In the genomic region with DNA sequence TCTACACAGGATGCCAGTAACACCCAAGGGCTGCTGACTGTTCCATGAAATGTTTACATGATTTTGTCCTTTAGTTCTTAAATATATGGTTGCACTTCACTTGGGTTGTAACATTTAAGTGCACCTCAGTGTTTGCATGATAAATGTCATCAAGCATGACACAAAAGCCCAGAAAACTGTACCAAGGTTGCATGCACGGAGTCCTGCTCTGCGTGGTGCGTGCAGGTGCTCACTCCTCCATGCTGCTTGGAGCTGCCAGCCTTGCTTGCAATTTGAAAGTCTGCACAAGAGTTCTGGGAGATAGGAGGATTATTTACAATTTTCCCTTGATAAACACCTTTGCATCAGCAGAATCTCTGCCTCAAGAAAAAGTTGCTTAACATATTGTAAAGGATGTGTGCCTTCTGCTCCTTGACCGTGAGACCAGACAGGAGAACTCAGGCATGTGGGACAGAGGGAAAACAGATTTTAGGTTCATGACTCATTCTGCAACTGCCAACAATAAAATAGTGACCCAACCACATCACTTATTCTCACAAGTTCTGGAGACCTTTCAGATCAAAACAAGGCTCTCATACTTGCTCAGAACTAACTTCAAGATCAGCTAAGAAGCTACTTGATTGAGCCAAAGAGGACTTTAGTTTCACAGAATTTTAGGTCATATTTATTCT, we compare ENCODE assay signal across 9 cellular contexts. TPM values are rescaled to one million over a fixed set of nuclear protein-coding genes. Genes with fewer than 3 reads are reported as not detected.
DNase-seq lines count a peak whose midpoint lies in the region; ATAC-seq and TF ChIP-seq lines count a peak whose summit lies in the region.
"Had no signal": no experiment of that assay in that cellular context is flagged by ENCODE, and none has a peak within 500 bp of the region (broad histone marks: within the 10 kb centered on the region; RNA-seq: fewer than 3 reads in every experiment).

No MANE protein-coding gene starts in this region.

- no peaks in the 10 kb centered on the region for H3K4me1 Mint-ChIP-seq in CD4-positive, alpha-beta T cell (ENCODE audit: low read depth)

- H3K27me3 ChIP-seq in ascending aorta, result no peaks in the 10 kb centered on the region
- no peaks in the 10 kb centered on the region for H3K27me3 ChIP-seq in skeletal muscle satellite cell (ENCODE audit: control insufficient read depth, insufficient read depth, low read length)
- H3K27me3 ChIP-seq in CD4-positive, alpha-beta T cell (ENCODE audit: control insufficient read depth, insufficient read depth, low read length), result no peaks in the 10 kb centered on the region

- H3K9me3 ChIP-seq in ascending aorta, result no peaks in the 10 kb centered on the region
- H3K9me3 ChIP-seq in skeletal muscle satellite cell (replicated peaks; ENCODE audit: low read length), result no peaks in the 10 kb centered on the region
- no peaks in the 10 kb centered on the region for H3K9me3 ChIP-seq in CD4-positive, alpha-beta T cell (ENCODE audit: control insufficient read depth, low read length)

- H3K9me3 Mint-ChIP-seq in CD4-positive, alpha-beta T cell, result no peaks in the 10 kb centered on the region

- H3K36me3 ChIP-seq in ascending aorta, result no peaks in the 10 kb centered on the region
- H3K36me3 ChIP-seq in skeletal muscle satellite cell (ENCODE audit: insufficient read depth, low read length), result no peaks in the 10 kb centered on the region

- CTCF ChIA-PET in CD4-positive, alpha-beta T cell (lab: Charles Lee), result no interaction called here

- no peaks in the 10 kb centered on the region for H3K27me3 Mint-ChIP-seq in CD4-positive, alpha-beta T cell

- peaks cover 0 to 11% of the 10 kb centered on the region in 2 donors for H3K4me1 ChIP-seq in ascending aorta
- H3K4me1 ChIP-seq in skeletal muscle satellite cell (ENCODE audit: control insufficient read depth, insufficient read depth, low read length), result peaks cover 15% of the 10 kb centered on the region

- H3K4me3 ChIP-seq in ascending aorta, result no peak overlapping the region
- no peak overlapping the region for H3K4me3 ChIP-seq in skeletal muscle satellite cell (ENCODE audit: low read length)

- peak; percentile 71 for ATAC-seq in GM18868 (IDR thresholded peaks at IDR 0.05; ENCODE audit: unreplicated experiment)
- ATAC-seq in HG03442 (IDR thresholded peaks at IDR 0.05; ENCODE audit: unreplicated experiment), result peak; percentile 74
- no peak for ATAC-seq in HG03520 (IDR thresholded peaks at IDR 0.05; ENCODE audit: unreplicated experiment)
- ATAC-seq in CD4-positive, alpha-beta T cell (ENCODE audit: poor library complexity), result no peak

- peaks cover 53% of the 10 kb centered on the region for H3K36me3 Mint-ChIP-seq in CD4-positive, alpha-beta T cell (ENCODE audit: low read depth)

- DNase-seq in ascending aorta (ENCODE audit: low spot score in 2 of 2), result no peak
- no peak for DNase-seq in putamen (ENCODE audit: low spot score)
- no peak for DNase-seq in RPMI8226
- DNase-seq in CD4-positive, alpha-beta T cell, result no peak
- DNase-seq: hippocampal formation had no signal

- peak overlapping the region; percentile 41 for H3K4me2 ChIP-seq in skeletal muscle satellite cell (ENCODE audit: low read length)

- intact Hi-C loops in ascending aorta (cut with DNase I), result no loop called here
- intact Hi-C loops in CD4-positive, alpha-beta T cell (cut with DNase I, micrococcal nuclease), result loop anchor here in 1 of 2 experiments (10.0 kb wide), 1 partner anchor 131 kb away; the partner anchor contains the start of gene PHLDB2

- H3K27ac ChIP-seq in ascending aorta, result peak overlapping the region; percentile 39 to 57
- H3K27ac ChIP-seq in CD4-positive, alpha-beta T cell (ENCODE audit: low read depth, low read length), result no peak overlapping the region

- peak overlapping the region; percentile 68 for H3K9ac ChIP-seq in skeletal muscle satellite cell (ENCODE audit: low read depth, low read length)

- POLR2A ChIA-PET in CD4-positive, alpha-beta T cell (lab: Charles Lee), result no interaction called here

- no peak overlapping the region for H3K4me3 Mint-ChIP-seq in CD4-positive, alpha-beta T cell

- TF ChIP-seq CTCF in ascending aorta (IDR thresholded peaks at IDR 0.05), result no peak
- TF ChIP-seq CTCF in CD4-positive, alpha-beta T cell (IDR thresholded peaks at IDR 0.05), result no peak

- no peak overlapping the region for H3K27ac Mint-ChIP-seq in CD4-positive, alpha-beta T cell

RNA-seq across cellular contexts. Expression of gene PLCXD2, which starts 49.0 kb away (rescaled TPM):
- total RNA-seq in ascending aorta, result 1.1 TPM
- total RNA-seq in skeletal muscle satellite cell (2012; rRNA removed), result 0.44 and 0.51 TPM in 2 replicates
- total RNA-seq in CD4-positive, alpha-beta T cell, result 10 to 100 TPM; 28.6 to 29.3 TPM

Comparison
In these comparisons a context has a peak if more than half of its experiments do, and no peak if none do; other contexts are left out.
1. ATAC-seq: peak in GM18868 (single experiment) and HG03442 (single experiment); none in HG03520 (single experiment) and CD4-positive, alpha-beta T cell (single experiment).
2. RNA of gene PLCXD2, which starts 49.0 kb away (total RNA-seq): 28.6 to 29.3 TPM in CD4-positive, alpha-beta T cell; 1.1 TPM in ascending aorta (single experiment); every median in the first group is over 10 times any median in the second.